27 cellular contexts compared by ENCODE assay signal in the genomic region with DNA sequence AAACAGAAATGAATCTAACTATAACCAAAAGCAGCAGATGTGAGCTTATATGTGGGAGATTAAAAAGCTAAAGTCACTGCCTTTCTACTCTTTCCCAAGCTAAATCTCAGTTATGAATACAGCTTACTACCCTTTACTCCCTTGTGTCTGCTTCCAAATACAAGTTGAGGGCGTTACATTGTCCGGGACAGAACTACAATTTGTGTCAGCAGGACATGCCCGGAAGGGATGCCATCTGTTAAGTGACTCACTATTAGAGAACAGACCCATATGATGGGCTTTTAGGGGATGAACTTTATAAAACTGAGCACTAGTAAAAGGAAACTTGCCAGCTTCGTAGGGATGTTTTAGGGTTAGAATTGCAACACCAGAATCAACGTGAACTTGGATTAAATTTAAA.
DNase-seq lines count a peak whose midpoint lies in the region; ATAC-seq and TF ChIP-seq lines count a peak whose summit lies in the region.
"Had no signal": no experiment of that assay in that cellular context is flagged by ENCODE, and none has a peak within 500 bp of the region (broad histone marks: within the 10 kb centered on the region; RNA-seq: fewer than 3 reads in every experiment).

No MANE protein-coding gene starts in this region.

- H3K36me3 ChIP-seq in ascending aorta, result no peaks in the 10 kb centered on the region
- H3K36me3 ChIP-seq: prostate gland, right lobe of liver, transverse colon had no signal

- no peaks in the 10 kb centered on the region for H3K27me3 ChIP-seq in ascending aorta
- H3K27me3 ChIP-seq: right lobe of liver, transverse colon had no signal

- H3K27ac ChIP-seq in ascending aorta, result peak overlapping the region; percentile 52 to 75
- H3K27ac ChIP-seq: epithelial cell of prostate, prostate gland, right lobe of liver, transverse colon had no signal

- H3K9me3 ChIP-seq in ascending aorta (no peaks in the 10 kb centered on the region), T-helper 17 cell (ENCODE audit: control insufficient read depth, low read length, poor library complexity, severe bottlenecking) (no peaks in the 10 kb centered on the region)
- H3K9me3 ChIP-seq: prostate gland, right lobe of liver, transverse colon had no signal

- H3K36me3 Mint-ChIP-seq in T-helper 17 cell (ENCODE audit: low read depth), result no peaks in the 10 kb centered on the region
- H3K36me3 Mint-ChIP-seq: activated naive CD4-positive, alpha-beta T cell treated with anti-CD3 and anti-CD28 coated beads, Interleukin-2, amount 50 U/mL, for 24 hours; CD14-positive monocyte; naive thymus-derived CD8-positive, alpha-beta T cell had no signal

- intact Hi-C loops in ascending aorta (cut with DNase I), result no loop called here

- ATAC-seq in T-helper 17 cell, result no peak
- ATAC-seq: naive thymus-derived CD8-positive, alpha-beta T cell; right lobe of liver had no signal

- H3K4me3 Mint-ChIP-seq in T-helper 17 cell, result no peak overlapping the region
- H3K4me3 Mint-ChIP-seq: activated CD4-positive, alpha-beta T cell treated with anti-CD3 and anti-CD28 coated beads, Interleukin-2, amount 10 ng/mL, durations not matched to agents 24 days and 14 days; activated naive CD4-positive, alpha-beta T cell treated with anti-CD3 and anti-CD28 coated beads, Interleukin-2, amount 50 U/mL, for 24 hours; CD14-positive monocyte; naive thymus-derived CD8-positive, alpha-beta T cell had no signal

- H3K27ac Mint-ChIP-seq in T-helper 17 cell, result no peak overlapping the region
- H3K27ac Mint-ChIP-seq: activated CD4-positive, alpha-beta T cell treated with anti-CD3 and anti-CD28 coated beads, Interleukin-2, amount 10 ng/mL, durations not matched to agents 24 days and 14 days; activated naive CD4-positive, alpha-beta T cell treated with anti-CD3 and anti-CD28 coated beads, Interleukin-2, amount 50 U/mL, for 24 hours; CD14-positive monocyte; naive thymus-derived CD8-positive, alpha-beta T cell had no signal

- peaks cover 3 to 22% of the 10 kb centered on the region in 2 donors for H3K4me1 ChIP-seq in ascending aorta
- H3K4me1 ChIP-seq: prostate gland, right lobe of liver had no signal

- TF ChIP-seq CTCF in ascending aorta (IDR thresholded peaks at IDR 0.05), result no peak

- peak; percentile 23 for DNase-seq in EH (ENCODE audit: low read depth)
- peak; percentile 26 for DNase-seq in M059J (ENCODE audit: low read depth)
- no peak for DNase-seq in ascending aorta (ENCODE audit: low spot score in 2 of 2)
- peak; percentile 36 for DNase-seq in myocyte (ENCODE audit: low read depth)
- DNase-seq in T-helper 17 cell, result no peak
- DNase-seq in D341Med (ENCODE audit: low spot score), result no peak
- DNase-seq in glomerular visceral epithelial cell (ENCODE audit: extremely low spot score), result no peak
- DNase-seq: activated CD4-positive, alpha-beta T cell treated with anti-CD3 and anti-CD28 coated beads, Interleukin-2, amount 10 ng/mL, durations not matched to agents 24 days and 14 days; activated CD8-positive, alpha-beta memory T cell treated with anti-CD3 and anti-CD28 coated beads for 24 hours; activated T-cell treated with anti-CD3 and anti-CD28 coated beads for 4 hours; amygdala; head of caudate nucleus; kidney; midbrain; naive thymus-derived CD8-positive, alpha-beta T cell; NCI-H1092 treated with DMSO at 0.1 percent for 48 hours; NCI-H1930; NCI-H2171 treated with DMSO at 0.1 percent for 48 hours; NCI-H524 treated with DMSO at 0.1 percent for 48 hours; right lobe of liver; stimulated activated CD4-positive, alpha-beta T cell treated with anti-CD3 and anti-CD28 coated beads, Interleukin-4, amount 100 ng/mL, for 1 hour; SW 1271; transverse colon had no signal

- H3K27me3 Mint-ChIP-seq in T-helper 17 cell, result peaks cover 29% of the 10 kb centered on the region
- H3K27me3 Mint-ChIP-seq: activated CD4-positive, alpha-beta T cell treated with anti-CD3 and anti-CD28 coated beads, Interleukin-2, amount 10 ng/mL, durations not matched to agents 24 days and 14 days had no signal

- no peaks in the 10 kb centered on the region for H3K4me1 Mint-ChIP-seq in T-helper 17 cell
- H3K4me1 Mint-ChIP-seq: activated CD4-positive, alpha-beta T cell treated with anti-CD3 and anti-CD28 coated beads, Interleukin-2, amount 10 ng/mL, durations not matched to agents 24 days and 14 days; activated naive CD4-positive, alpha-beta T cell treated with anti-CD3 and anti-CD28 coated beads, Interleukin-2, amount 50 U/mL, for 24 hours; CD14-positive monocyte; naive thymus-derived CD8-positive, alpha-beta T cell had no signal

- H3K4me3 ChIP-seq in ascending aorta, result peak overlapping the region in 1 of 2 donors; percentile 0
- H3K4me3 ChIP-seq: prostate gland, right lobe of liver, transverse colon had no signal

Comparison
In these comparisons a context has a peak if more than half of its experiments do, and no peak if none do; other contexts are left out.
1. DNase-seq: peak in EH (single experiment), M059J (single experiment) and myocyte (single experiment); none in ascending aorta (0 of 2), T-helper 17 cell (0 of 3), D341Med (single experiment) and glomerular visceral epithelial cell (single experiment).